ENCODE assay signal across 1 cellular context in genomic region chr3:16884084-16884747, GRCh38.
TF ChIP-seq lines count a peak whose summit lies in the region.

No MANE protein-coding gene starts in this region.

TF ChIP-seq in HEK293, 187 proteins besides CTCF, POLR2A, EP300 and RAD21 (continued from another document and continues in another):
- TF ChIP-seq ZNF544 (tag by site-specific recombination; IDR thresholded peaks at IDR 0.05): no peak
- 0 out of 2 replicates have a peak, but pooled peaks have one; percentile 60 for TF ChIP-seq ZNF398 (tag by site-specific recombination; IDR thresholded peaks at IDR 0.05)
- TF ChIP-seq ZNF670 (tag by site-specific recombination; IDR thresholded peaks at IDR 0.05; ENCODE audit: low read depth): no peak
- no peak for TF ChIP-seq ZNF48 (tag by site-specific recombination; IDR thresholded peaks at IDR 0.05)
- no peak for TF ChIP-seq WT1 (tag by site-specific recombination; IDR thresholded peaks at IDR 0.05)
- TF ChIP-seq ZBTB48 (tag by site-specific recombination; IDR thresholded peaks at IDR 0.05): peak; percentile 59
- no peak for TF ChIP-seq ZNF266 (tag by site-specific recombination; IDR thresholded peaks at IDR 0.05; ENCODE audit: low read depth)
- TF ChIP-seq MYNN (tag by site-specific recombination; IDR thresholded peaks at IDR 0.05; ENCODE audit: borderline replicate concordance): no peak
- TF ChIP-seq GLIS2 (tag by site-specific recombination; IDR thresholded peaks at IDR 0.05): peak; percentile 89
- TF ChIP-seq ZFP41 (tag by site-specific recombination; IDR thresholded peaks at IDR 0.05; ENCODE audit: borderline replicate concordance): no peak
- TF ChIP-seq, protein P1, sequence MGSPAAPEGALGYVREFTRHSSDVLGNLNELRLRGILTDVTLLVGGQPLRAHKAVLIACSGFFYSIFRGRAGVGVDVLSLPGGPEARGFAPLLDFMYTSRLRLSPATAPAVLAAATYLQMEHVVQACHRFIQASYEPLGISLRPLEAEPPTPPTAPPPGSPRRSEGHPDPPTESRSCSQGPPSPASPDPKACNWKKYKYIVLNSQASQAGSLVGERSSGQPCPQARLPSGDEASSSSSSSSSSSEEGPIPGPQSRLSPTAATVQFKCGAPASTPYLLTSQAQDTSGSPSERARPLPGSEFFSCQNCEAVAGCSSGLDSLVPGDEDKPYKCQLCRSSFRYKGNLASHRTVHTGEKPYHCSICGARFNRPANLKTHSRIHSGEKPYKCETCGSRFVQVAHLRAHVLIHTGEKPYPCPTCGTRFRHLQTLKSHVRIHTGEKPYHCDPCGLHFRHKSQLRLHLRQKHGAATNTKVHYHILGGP (tag by site-specific recombination; IDR thresholded peaks at IDR 0.05): no peak
- no peak for TF ChIP-seq ZNF324 (tag by site-specific recombination; IDR thresholded peaks at IDR 0.05)
- peak; percentile 58; the same call in 1 of the 2 replicates for TF ChIP-seq GLIS1 (tag by site-specific recombination; IDR thresholded peaks at IDR 0.05)
- TF ChIP-seq GLI4 (tag by site-specific recombination; IDR thresholded peaks at IDR 0.05): no peak
- no peak for TF ChIP-seq ZNF747 (tag by site-specific recombination; IDR thresholded peaks at IDR 0.05)
- TF ChIP-seq, protein P2, sequence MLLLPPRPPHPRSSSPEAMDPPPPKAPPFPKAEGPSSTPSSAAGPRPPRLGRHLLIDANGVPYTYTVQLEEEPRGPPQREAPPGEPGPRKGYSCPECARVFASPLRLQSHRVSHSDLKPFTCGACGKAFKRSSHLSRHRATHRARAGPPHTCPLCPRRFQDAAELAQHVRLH (tag by site-specific recombination; IDR thresholded peaks at IDR 0.05): 0 out of 2 replicates have a peak, but pooled peaks have one; percentile 58
- TF ChIP-seq, protein P3, sequence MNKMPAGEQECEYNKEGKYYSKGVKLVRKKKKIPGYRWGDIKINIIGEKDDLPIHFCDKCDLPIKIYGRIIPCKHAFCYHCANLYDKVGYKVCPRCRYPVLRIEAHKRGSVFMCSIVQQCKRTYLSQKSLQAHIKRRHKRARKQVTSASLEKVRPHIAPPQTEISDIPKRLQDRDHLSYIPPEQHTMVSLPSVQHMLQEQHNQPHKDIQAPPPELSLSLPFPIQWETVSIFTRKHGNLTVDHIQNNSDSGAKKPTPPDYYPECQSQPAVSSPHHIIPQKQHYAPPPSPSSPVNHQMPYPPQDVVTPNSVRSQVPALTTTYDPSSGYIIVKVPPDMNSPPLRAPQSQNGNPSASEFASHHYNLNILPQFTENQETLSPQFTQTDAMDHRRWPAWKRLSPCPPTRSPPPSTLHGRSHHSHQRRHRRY (tag by site-specific recombination; IDR thresholded peaks at IDR 0.05): no peak
- no peak for TF ChIP-seq ZNF354C (tag by site-specific recombination; IDR thresholded peaks at IDR 0.05; ENCODE audit: borderline replicate concordance, low read depth)
- TF ChIP-seq ZNF585B (tag by site-specific recombination; IDR thresholded peaks at IDR 0.05): no peak
- peak; percentile 69; the same call in 1 of the 2 replicates for TF ChIP-seq EGR2 (tag by site-specific recombination; IDR thresholded peaks at IDR 0.05; ENCODE audit: low read depth)
- TF ChIP-seq ZBTB6 (tag by site-specific recombination; IDR thresholded peaks at IDR 0.05): peak; percentile 78
- 0 out of 2 replicates have a peak, but pooled peaks have one; percentile 38 for TF ChIP-seq ZNF561 (tag by site-specific recombination; IDR thresholded peaks at IDR 0.05; ENCODE audit: borderline replicate concordance)
- TF ChIP-seq ZNF521 (tag by site-specific recombination; IDR thresholded peaks at IDR 0.05): no peak
- TF ChIP-seq OSR2 (tag by site-specific recombination; IDR thresholded peaks at IDR 0.05): no peak; the same call in 1 of the 2 replicates
- peak; percentile 47; the same call in 1 of the 2 replicates for TF ChIP-seq ZBTB20 (tag by site-specific recombination; IDR thresholded peaks at IDR 0.05)
- no peak for TF ChIP-seq ZNF433 (tag by site-specific recombination; IDR thresholded peaks at IDR 0.05; ENCODE audit: low read depth)
- no peak for TF ChIP-seq PRDM4 (tag by site-specific recombination; IDR thresholded peaks at IDR 0.05)
- TF ChIP-seq ZNF558 (tag by site-specific recombination; IDR thresholded peaks at IDR 0.05): no peak
- TF ChIP-seq, protein P4, sequence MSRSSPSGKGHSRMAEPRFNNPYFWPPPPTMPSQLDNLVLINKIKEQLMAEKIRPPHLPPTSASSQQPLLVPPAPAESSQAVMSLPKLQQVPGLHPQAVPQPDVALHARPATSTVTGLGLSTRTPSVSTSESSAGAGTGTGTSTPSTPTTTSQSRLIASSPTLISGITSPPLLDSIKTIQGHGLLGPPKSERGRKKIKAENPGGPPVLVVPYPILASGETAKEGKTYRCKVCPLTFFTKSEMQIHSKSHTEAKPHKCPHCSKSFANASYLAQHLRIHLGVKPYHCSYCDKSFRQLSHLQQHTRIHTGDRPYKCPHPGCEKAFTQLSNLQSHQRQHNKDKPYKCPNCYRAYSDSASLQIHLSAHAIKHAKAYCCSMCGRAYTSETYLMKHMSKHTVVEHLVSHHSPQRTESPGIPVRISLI (tag by site-specific recombination; IDR thresholded peaks at IDR 0.05): no peak
- TF ChIP-seq ZNF510 (tag by site-specific recombination; IDR thresholded peaks at IDR 0.05; ENCODE audit: insufficient replicate concordance): no peak
- no peak for TF ChIP-seq ZNF677 (tag by site-specific recombination; IDR thresholded peaks at IDR 0.05)
- peak; percentile 91 for TF ChIP-seq ZBTB8A (tag by site-specific recombination; IDR thresholded peaks at IDR 0.05)
- TF ChIP-seq KLF1 (tag by site-specific recombination; IDR thresholded peaks at IDR 0.05): no peak
- peak; percentile 42 for TF ChIP-seq ZNF341 (tag by site-specific recombination; IDR thresholded peaks at IDR 0.05; ENCODE audit: low read depth)
- no peak for TF ChIP-seq ZNF121 (tag by site-specific recombination; IDR thresholded peaks at IDR 0.05)
- no peak for TF ChIP-seq ZBTB21 (tag by site-specific recombination; IDR thresholded peaks at IDR 0.05)
- no peak for TF ChIP-seq ZNF2 (tag by site-specific recombination; IDR thresholded peaks at IDR 0.05)
- 0 out of 2 replicates have a peak, but pooled peaks have one; percentile 5 for TF ChIP-seq ZNF133 (tag by site-specific recombination; IDR thresholded peaks at IDR 0.05)
- TF ChIP-seq, protein P5, sequence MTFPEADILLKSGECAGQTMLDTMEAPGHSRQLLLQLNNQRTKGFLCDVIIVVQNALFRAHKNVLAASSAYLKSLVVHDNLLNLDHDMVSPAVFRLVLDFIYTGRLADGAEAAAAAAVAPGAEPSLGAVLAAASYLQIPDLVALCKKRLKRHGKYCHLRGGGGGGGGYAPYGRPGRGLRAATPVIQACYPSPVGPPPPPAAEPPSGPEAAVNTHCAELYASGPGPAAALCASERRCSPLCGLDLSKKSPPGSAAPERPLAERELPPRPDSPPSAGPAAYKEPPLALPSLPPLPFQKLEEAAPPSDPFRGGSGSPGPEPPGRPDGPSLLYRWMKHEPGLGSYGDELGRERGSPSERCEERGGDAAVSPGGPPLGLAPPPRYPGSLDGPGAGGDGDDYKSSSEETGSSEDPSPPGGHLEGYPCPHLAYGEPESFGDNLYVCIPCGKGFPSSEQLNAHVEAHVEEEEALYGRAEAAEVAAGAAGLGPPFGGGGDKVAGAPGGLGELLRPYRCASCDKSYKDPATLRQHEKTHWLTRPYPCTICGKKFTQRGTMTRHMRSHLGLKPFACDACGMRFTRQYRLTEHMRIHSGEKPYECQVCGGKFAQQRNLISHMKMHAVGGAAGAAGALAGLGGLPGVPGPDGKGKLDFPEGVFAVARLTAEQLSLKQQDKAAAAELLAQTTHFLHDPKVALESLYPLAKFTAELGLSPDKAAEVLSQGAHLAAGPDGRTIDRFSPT (tag by site-specific recombination; IDR thresholded peaks at IDR 0.05): peak; percentile 54; the same call in 1 of the 2 replicates
- TF ChIP-seq, protein P6, sequence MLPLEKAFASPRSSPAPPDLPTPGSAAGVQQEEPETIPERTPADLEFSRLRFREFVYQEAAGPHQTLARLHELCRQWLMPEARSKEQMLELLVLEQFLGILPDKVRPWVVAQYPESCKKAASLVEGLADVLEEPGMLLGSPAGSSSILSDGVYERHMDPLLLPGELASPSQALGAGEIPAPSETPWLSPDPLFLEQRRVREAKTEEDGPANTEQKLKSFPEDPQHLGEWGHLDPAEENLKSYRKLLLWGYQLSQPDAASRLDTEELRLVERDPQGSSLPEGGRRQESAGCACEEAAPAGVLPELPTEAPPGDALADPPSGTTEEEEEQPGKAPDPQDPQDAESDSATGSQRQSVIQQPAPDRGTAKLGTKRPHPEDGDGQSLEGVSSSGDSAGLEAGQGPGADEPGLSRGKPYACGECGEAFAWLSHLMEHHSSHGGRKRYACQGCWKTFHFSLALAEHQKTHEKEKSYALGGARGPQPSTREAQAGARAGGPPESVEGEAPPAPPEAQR (tag by site-specific recombination; IDR thresholded peaks at IDR 0.05): no peak
- no peak for TF ChIP-seq ZNF292 (tag by site-specific recombination; IDR thresholded peaks at IDR 0.05; ENCODE audit: borderline replicate concordance, low read depth)
- TF ChIP-seq, protein P7, sequence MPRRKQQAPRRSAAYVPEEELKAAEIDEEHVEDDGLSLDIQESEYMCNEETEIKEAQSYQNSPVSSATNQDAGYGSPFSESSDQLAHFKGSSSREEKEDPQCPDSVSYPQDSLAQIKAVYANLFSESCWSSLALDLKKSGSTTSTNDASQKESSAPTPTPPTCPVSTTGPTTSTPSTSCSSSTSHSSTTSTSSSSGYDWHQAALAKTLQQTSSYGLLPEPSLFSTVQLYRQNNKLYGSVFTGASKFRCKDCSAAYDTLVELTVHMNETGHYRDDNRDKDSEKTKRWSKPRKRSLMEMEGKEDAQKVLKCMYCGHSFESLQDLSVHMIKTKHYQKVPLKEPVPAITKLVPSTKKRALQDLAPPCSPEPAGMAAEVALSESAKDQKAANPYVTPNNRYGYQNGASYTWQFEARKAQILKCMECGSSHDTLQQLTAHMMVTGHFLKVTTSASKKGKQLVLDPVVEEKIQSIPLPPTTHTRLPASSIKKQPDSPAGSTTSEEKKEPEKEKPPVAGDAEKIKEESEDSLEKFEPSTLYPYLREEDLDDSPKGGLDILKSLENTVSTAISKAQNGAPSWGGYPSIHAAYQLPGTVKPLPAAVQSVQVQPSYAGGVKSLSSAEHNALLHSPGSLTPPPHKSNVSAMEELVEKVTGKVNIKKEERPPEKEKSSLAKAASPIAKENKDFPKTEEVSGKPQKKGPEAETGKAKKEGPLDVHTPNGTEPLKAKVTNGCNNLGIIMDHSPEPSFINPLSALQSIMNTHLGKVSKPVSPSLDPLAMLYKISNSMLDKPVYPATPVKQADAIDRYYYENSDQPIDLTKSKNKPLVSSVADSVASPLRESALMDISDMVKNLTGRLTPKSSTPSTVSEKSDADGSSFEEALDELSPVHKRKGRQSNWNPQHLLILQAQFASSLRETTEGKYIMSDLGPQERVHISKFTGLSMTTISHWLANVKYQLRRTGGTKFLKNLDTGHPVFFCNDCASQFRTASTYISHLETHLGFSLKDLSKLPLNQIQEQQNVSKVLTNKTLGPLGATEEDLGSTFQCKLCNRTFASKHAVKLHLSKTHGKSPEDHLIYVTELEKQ (tag by site-specific recombination; IDR thresholded peaks at IDR 0.05; ENCODE audit: borderline replicate concordance): no peak
- TF ChIP-seq ZNF10 (tag by site-specific recombination; IDR thresholded peaks at IDR 0.05): no peak
- no peak for TF ChIP-seq ZNF155 (tag by site-specific recombination; IDR thresholded peaks at IDR 0.05)
- TF ChIP-seq ZNF37A (tag by site-specific recombination; IDR thresholded peaks at IDR 0.05): no peak
- TF ChIP-seq SP3 (tag by site-specific recombination; IDR thresholded peaks at IDR 0.05): no peak
- TF ChIP-seq ZNF664 (tag by site-specific recombination; IDR thresholded peaks at IDR 0.05): no peak
- no peak for TF ChIP-seq BCL11A (tag by site-specific recombination; IDR thresholded peaks at IDR 0.05; ENCODE audit: low read depth)
- no peak for TF ChIP-seq ZNF274 (IDR thresholded peaks at IDR 0.05; ENCODE audit: low read length)
- TF ChIP-seq ZNF274 (tag by site-specific recombination; IDR thresholded peaks at IDR 0.05; ENCODE audit: borderline replicate concordance): no peak
- TF ChIP-seq ZNF529 (tag by site-specific recombination; IDR thresholded peaks at IDR 0.05; ENCODE audit: insufficient replicate concordance): no peak
- no peak for TF ChIP-seq ZNF138 (tag by site-specific recombination; IDR thresholded peaks at IDR 0.05; ENCODE audit: borderline replicate concordance)
- TF ChIP-seq ZEB2 (tag by site-specific recombination; IDR thresholded peaks at IDR 0.05): no peak
- no peak for TF ChIP-seq PRDM1 (tag by site-specific recombination; IDR thresholded peaks at IDR 0.05)
